Comparison of ENCODE assay signal across 9 cellular contexts in genomic region chr3:149751551-149751950, GRCh38. TPM values are rescaled to one million over a fixed set of nuclear protein-coding genes. Genes with fewer than 3 reads are reported as not detected.
DNase-seq lines count a peak whose midpoint lies in the region; ATAC-seq and TF ChIP-seq lines count a peak whose summit lies in the region.
"Had no signal": no experiment of that assay in that cellular context is flagged by ENCODE, and none has a peak within 500 bp of the region (broad histone marks: within the 10 kb centered on the region; RNA-seq: fewer than 3 reads in every experiment).

No MANE protein-coding gene starts in this region.

- no peak overlapping the region for H3K23ac ChIP-seq in trophoblast cell (ENCODE audit: low read length)

- H3K36me3 ChIP-seq in trophoblast cell (ENCODE audit: control insufficient read depth in 1 of 2, insufficient read depth in 2 of 2, low read length in 2 of 2), result peaks cover 2 to 9% of the 10 kb centered on the region in 2 experiments

- no peak overlapping the region for H3K18ac ChIP-seq in trophoblast cell (ENCODE audit: low read length)

- H3K9me3 ChIP-seq in trophoblast cell (ENCODE audit: insufficient read depth, low read depth, low read length), result no peaks in the 10 kb centered on the region

- H3K9ac ChIP-seq in trophoblast cell (ENCODE audit: low read length), result no peak overlapping the region

- H4K12ac ChIP-seq in trophoblast cell (ENCODE audit: low read depth, low read length), result no peak overlapping the region

- H3K4ac ChIP-seq in trophoblast cell (ENCODE audit: low read depth, low read length), result no peak overlapping the region

- no CpG with 5 or more reads among the region's 4 CpGs for WGBS in trophoblast cell (ENCODE audit: extremely low coverage, insufficient coverage, insufficient read length)

- H3K27ac ChIP-seq in trophoblast cell (ENCODE audit: low read depth, low read length), result no peak overlapping the region

- H3K4me3 ChIP-seq in epithelial cell of esophagus (ENCODE audit: low read length) (peak overlapping the region; percentile 90), trophoblast cell (ENCODE audit: low read depth, low read length) (no peak overlapping the region)

- TF ChIP-seq CTCF in epithelial cell of esophagus (IDR thresholded peaks at IDR 0.05; ENCODE audit: insufficient read depth, low read depth, low read length, missing control alignments), result no peak

- H3K4me1 ChIP-seq in trophoblast cell (ENCODE audit: control insufficient read depth in 1 of 2, insufficient read depth in 2 of 2, low read length in 2 of 2), result peaks cover 0 to 2% of the 10 kb centered on the region in 2 experiments

- H4K8ac ChIP-seq in trophoblast cell (ENCODE audit: low read depth, low read length), result peak overlapping the region; percentile 38

- no peak overlapping the region for H2BK5ac ChIP-seq in trophoblast cell (ENCODE audit: low read depth, low read length, poor library complexity)

- H2BK12ac ChIP-seq in trophoblast cell (ENCODE audit: low read length), result no peak overlapping the region

- H3K79me1 ChIP-seq in trophoblast cell (ENCODE audit: low read length), result peaks cover 4% of the 10 kb centered on the region

- H2AK5ac ChIP-seq in trophoblast cell (ENCODE audit: low read length), result no peak overlapping the region

- peaks cover 4% of the 10 kb centered on the region for H3K79me2 ChIP-seq in trophoblast cell (ENCODE audit: control insufficient read depth, insufficient read depth, low read length, poor library complexity)

- H2BK120ac ChIP-seq in trophoblast cell (ENCODE audit: insufficient read depth, low read length, poor library complexity), result no peak overlapping the region

- no peaks in the 10 kb centered on the region for H3K27me3 ChIP-seq in trophoblast cell (ENCODE audit: insufficient read depth, low read length)

- DNase-seq in G401 (ENCODE audit: low spot score) (peak; percentile 46), OCI-M1 (lab: John Stamatoyannopoulos, UW) (peak; percentile 8), epithelial cell of esophagus (ENCODE audit: low read depth) (peak; percentile 8), trophoblast cell (no peak), NCI-H2171 treated with DMSO at 0.1 percent for 48 hours (lab: John Stamatoyannopoulos, UW) (no peak), NCI-H526 treated with DMSO at 0.1 percent for 48 hours (lab: John Stamatoyannopoulos, UW) (no peak), HuH-7.5 (ENCODE audit: low spot score) (no peak)

- no peak for ATAC-seq in GM21737 (IDR thresholded peaks at IDR 0.05; ENCODE audit: unreplicated experiment)

- peak overlapping the region; percentile 75 for H3K4me2 ChIP-seq in trophoblast cell (ENCODE audit: low read length)

- no peak overlapping the region for H3K14ac ChIP-seq in trophoblast cell (ENCODE audit: low read length)

- in situ Hi-C loops in G401 (cut with HindIII; ENCODE audit: low sequenced_read_pairs), result no loop called here

- H4K91ac ChIP-seq in trophoblast cell (ENCODE audit: low read depth, low read length), result no peak overlapping the region

- no peak overlapping the region for H2AFZ ChIP-seq in trophoblast cell (ENCODE audit: insufficient read depth, low read length, poor library complexity)

RNA-seq across cellular contexts. Expression of gene COMMD2, which starts 0.7 kb away (rescaled TPM):
- 37.3 and 78.2 TPM in 2 replicates for total RNA-seq in G401 (2014; rRNA removed; shearing (Covaris generic))
- 24.6 and 25.6 TPM in 2 replicates for polyA plus RNA-seq in trophoblast cell (2013)

RNA-seq across cellular contexts. Expression of gene ANKUB1, which starts 40.8 kb away (rescaled TPM):
- total RNA-seq in G401 (2014; rRNA removed; shearing (Covaris generic)), result not detected in 2 replicates
- 0.11 and 0.18 TPM in 2 replicates for polyA plus RNA-seq in trophoblast cell (2013)
- total RNA-seq: HT1080 had no signal

Comparison
In these comparisons a context has a peak if more than half of its experiments do, and no peak if none do; other contexts are left out.
1. DNase-seq: peak in G401 (single experiment), OCI-M1 (single experiment) and epithelial cell of esophagus (single experiment); none in trophoblast cell (0 of 2), NCI-H2171 treated with DMSO at 0.1 percent for 48 hours (single experiment), NCI-H526 treated with DMSO at 0.1 percent for 48 hours (single experiment) and HuH-7.5 (single experiment).